Comparison of ENCODE assay signal across 1 cellular context in genomic region chr2:68605939-68606338, GRCh38.
TF ChIP-seq lines count a peak whose summit lies in the region.

No MANE protein-coding gene starts in this region.

TF ChIP-seq in K562, 482 proteins besides CTCF, POLR2A, EP300 and RAD21 (continued from another document):
- no peak for TF ChIP-seq E4F1 (CRISPR knock-in tag; IDR thresholded peaks at IDR 0.05; ENCODE audit: borderline replicate concordance)
- TF ChIP-seq USF1 (CRISPR knock-in tag; IDR thresholded peaks at IDR 0.05): no peak
- no peak for TF ChIP-seq MIER1 (IDR thresholded peaks at IDR 0.05; ENCODE audit: low read depth)
- no peak for TF ChIP-seq ZBTB43 (CRISPR knock-in tag; IDR thresholded peaks at IDR 0.05)
- TF ChIP-seq U2AF2 (optimal IDR thresholded peaks at IDR 0.05; ENCODE audit: low read depth, low read length): no peak
- TF ChIP-seq CBFA2T3 (IDR thresholded peaks at IDR 0.05): 0 out of 2 replicates have a peak, but pooled peaks have one; percentile 8
- 0 out of 2 replicates have a peak, but pooled peaks have one; percentile 13 for TF ChIP-seq FOSL1 (tag; conservative IDR thresholded peaks at IDR 0.05)
- no peak for TF ChIP-seq CBX1 (IDR thresholded peaks at IDR 0.05; ENCODE audit: low read depth)
- no peak for TF ChIP-seq POLR2AphosphoS5 (IDR thresholded peaks at IDR 0.05; ENCODE audit: control insufficient read depth, insufficient read depth, low read depth, low read length)
- TF ChIP-seq ZNF717 (CRISPR knock-in tag; IDR thresholded peaks at IDR 0.05): no peak
- no peak for TF ChIP-seq SNAPC5 (CRISPR knock-in tag; IDR thresholded peaks at IDR 0.05)
- TF ChIP-seq ZBTB8A (IDR thresholded peaks at IDR 0.05; ENCODE audit: partially characterized antibody): no peak
- TF ChIP-seq ZNF766 (CRISPR knock-in tag; conservative IDR thresholded peaks at IDR 0.05): peak; percentile 75
- TF ChIP-seq LEF1 (IDR thresholded peaks at IDR 0.05): 0 out of 2 replicates have a peak, but pooled peaks have one; percentile 12
- TF ChIP-seq TBL1XR1 (IDR thresholded peaks at IDR 0.05; ENCODE audit: low read length in 2 of 2): no peak
- TF ChIP-seq CREM (IDR thresholded peaks at IDR 0.05; ENCODE audit: low read depth): 0 out of 2 replicates have a peak, but pooled peaks have one; percentile 36
- TF ChIP-seq HBP1 (CRISPR knock-in tag; IDR thresholded peaks at IDR 0.05): no peak
- TF ChIP-seq ZNF398 (CRISPR knock-in tag; IDR thresholded peaks at IDR 0.05): no peak
- TF ChIP-seq KLF1 (tag; IDR thresholded peaks at IDR 0.05): no peak
- no peak for TF ChIP-seq MEF2A (IDR thresholded peaks at IDR 0.05; ENCODE audit: control insufficient read depth, low read depth, low read length)
- peak; percentile 45; the same call in 1 of the 2 replicates for TF ChIP-seq ATF7 (IDR thresholded peaks at IDR 0.05)
- 0 out of 2 replicates have a peak, but pooled peaks have one; percentile 16 for TF ChIP-seq SMARCC2 (IDR thresholded peaks at IDR 0.05; ENCODE audit: low read depth)
- no peak for TF ChIP-seq ZNF184 (CRISPR knock-in tag; IDR thresholded peaks at IDR 0.05)
- no peak for TF ChIP-seq ASH1L (IDR thresholded peaks at IDR 0.05; ENCODE audit: borderline replicate concordance, low read depth, partially characterized antibody)
- TF ChIP-seq RAD51 (IDR thresholded peaks at IDR 0.05; ENCODE audit: borderline replicate concordance, low read depth): no peak
- TF ChIP-seq ZNF3 (CRISPR knock-in tag; IDR thresholded peaks at IDR 0.05): no peak
- no peak for TF ChIP-seq ZFPM2 (CRISPR knock-in tag; IDR thresholded peaks at IDR 0.05)
- no peak for TF ChIP-seq MEF2D (tag; conservative IDR thresholded peaks at IDR 0.05; ENCODE audit: low read depth)
